Comparison of ENCODE assay signal across 8 cellular contexts in the genomic region with DNA sequence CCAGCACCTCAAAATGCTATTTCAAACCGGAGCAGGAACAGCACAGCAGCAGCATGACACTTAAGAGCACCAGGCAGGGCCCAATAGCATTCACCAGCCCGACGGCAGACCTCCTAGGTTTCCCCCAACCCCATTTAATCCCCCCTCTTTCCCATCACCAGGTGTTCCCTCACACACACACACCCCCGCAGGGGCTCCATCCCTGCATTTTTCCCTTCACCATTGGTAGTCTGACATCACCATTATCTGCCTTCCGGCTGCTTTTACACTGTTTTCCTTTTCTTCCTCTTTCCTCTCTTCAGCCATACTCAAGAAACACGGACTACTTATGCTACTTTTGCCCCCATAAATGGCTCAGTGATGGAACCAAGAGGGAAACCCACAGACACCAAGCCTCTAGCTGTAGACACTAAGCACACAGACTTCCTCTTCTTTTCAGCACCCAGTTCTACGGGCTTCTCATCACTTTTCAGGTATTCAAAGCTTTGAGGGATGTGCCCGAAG.
DNase-seq lines count a peak whose midpoint lies in the region; ATAC-seq and TF ChIP-seq lines count a peak whose summit lies in the region.

No MANE protein-coding gene starts in this region.

- H3K27me3 Mint-ChIP-seq in H9 (ENCODE audit: low read depth), result peaks cover 43% of the 10 kb centered on the region

- no peak for TF ChIP-seq CTCF in H9 (conservative IDR thresholded peaks at IDR 0.05)
- TF ChIP-seq CTCF in fibroblast of villous mesenchyme (IDR thresholded peaks at IDR 0.05; ENCODE audit: insufficient read depth, low read depth, low read length), result no peak

- WGBS in H9 (ENCODE audit: extremely low coverage, insufficient read length, low lambda C conversion rate), result no CpG with 5 or more reads among the region's 8 CpGs

- no peaks in the 10 kb centered on the region for H3K9me3 Mint-ChIP-seq in H9

- no peaks in the 10 kb centered on the region for H3K9me3 ChIP-seq in H9 (ENCODE audit: control insufficient read depth, low read depth, low read length)
- no peaks in the 10 kb centered on the region for H3K9me3 ChIP-seq in SK-N-MC (ENCODE audit: low read depth, low read length)

- peaks cover 24% of the 10 kb centered on the region for H3K23me2 ChIP-seq in H9 (ENCODE audit: insufficient read length, low read depth, low read length, poor library complexity, severe bottlenecking)

- peak overlapping the region; percentile 86 for H3K4me3 ChIP-seq in SK-N-MC
- H3K4me3 ChIP-seq in fibroblast of villous mesenchyme (ENCODE audit: low read depth, low read length), result peak overlapping the region; percentile 77
- H3K4me3 ChIP-seq in rectal smooth muscle tissue (ENCODE audit: low read length), result peak overlapping the region; percentile 84

- H2BK120ac ChIP-seq in H9 (ENCODE audit: low read depth, low read length, poor library complexity, severe bottlenecking), result no peak overlapping the region

- H3K27ac ChIP-seq in H9 (ENCODE audit: insufficient read length, low read depth, low read length), result no peak overlapping the region
- no peak overlapping the region for H3K27ac ChIP-seq in SK-N-MC
- no peak overlapping the region for H3K27ac ChIP-seq in rectal smooth muscle tissue (ENCODE audit: low read depth, low read length)

- H3K36me3 ChIP-seq in SK-N-MC (ENCODE audit: insufficient read depth, low read length), result no peaks in the 10 kb centered on the region
- no peaks in the 10 kb centered on the region for H3K36me3 ChIP-seq in rectal smooth muscle tissue (ENCODE audit: control insufficient read depth, insufficient read depth, low read length)

- H3K27me3 ChIP-seq in H9 (ENCODE audit: insufficient read depth, low read length), result peaks cover 2% of the 10 kb centered on the region; the same call in 1 of the 2 replicates
- H3K27me3 ChIP-seq in rectal smooth muscle tissue (ENCODE audit: control insufficient read depth, insufficient read depth, low read length), result no peaks in the 10 kb centered on the region

- H3K36me3 Mint-ChIP-seq in H9 (ENCODE audit: insufficient read depth in 1 of 3, low read depth in 3 of 3), result peaks cover 0 to 3% (median 0%) of the 10 kb centered on the region in 3 experiments; a peak in 2 of 7 replicates

- no peak overlapping the region for H2AFZ ChIP-seq in H9 (ENCODE audit: low read length)

- no peak overlapping the region for H3T11ph ChIP-seq in H9 (ENCODE audit: low read length)

- peak overlapping the region; percentile 99 for H3K4me2 ChIP-seq in H9 (ENCODE audit: insufficient read depth, insufficient read length, low read length)

- no peak overlapping the region for H3K4ac ChIP-seq in H9 (ENCODE audit: low read depth, low read length)

- H2BK20ac ChIP-seq in H9 (ENCODE audit: low read depth, low read length, poor library complexity, severe bottlenecking), result no peak overlapping the region

- H3K79me2 ChIP-seq in H9 (ENCODE audit: insufficient read depth, low read length), result peaks cover 3% of the 10 kb centered on the region; the same call in 1 of the 2 replicates

- peaks cover 51 to 57% of the 10 kb centered on the region in 2 experiments for H3K4me1 Mint-ChIP-seq in H9

- H4K5ac ChIP-seq in H9 (ENCODE audit: insufficient read length, low read depth, low read length), result no peak overlapping the region

- H3K9ac ChIP-seq in H9 (ENCODE audit: extremely low read depth, insufficient read length, low read length) (no peak overlapping the region), SK-N-MC (ENCODE audit: insufficient read length) (no peak overlapping the region), rectal smooth muscle tissue (ENCODE audit: low read length) (no peak overlapping the region)

- H3K14ac ChIP-seq in H9 (ENCODE audit: insufficient read depth, low read length), result no peak overlapping the region

- peak overlapping the region; percentile 85 to 97 for H3K4me3 Mint-ChIP-seq in H9

- H3K23ac ChIP-seq in H9 (ENCODE audit: insufficient read length, low read depth, low read length), result no peak overlapping the region

- H2BK15ac ChIP-seq in H9 (ENCODE audit: low read depth, low read length), result no peak overlapping the region

- no peak overlapping the region for H2AK5ac ChIP-seq in H9 (ENCODE audit: insufficient read length, low read length)

- H2BK12ac ChIP-seq in H9 (ENCODE audit: insufficient read length, low read depth, low read length), result no peak overlapping the region

- no peaks in the 10 kb centered on the region for H3K79me1 ChIP-seq in H9 (ENCODE audit: insufficient read depth, low read depth, low read length, poor library complexity, severe bottlenecking)

- H3K27ac Mint-ChIP-seq in H9, result peak overlapping the region; percentile 31 to 92 (median 84); a peak in 6 of 7 replicates

- H4K8ac ChIP-seq in H9 (replicated peaks; ENCODE audit: insufficient read length, low read depth, low read length), result no peak overlapping the region

- peak; percentile 66 for DNase-seq in H9
- no peak for DNase-seq in SK-N-MC (ENCODE audit: low read depth, low spot score)
- peak; percentile 22 for DNase-seq in fibroblast of villous mesenchyme (ENCODE audit: low read depth)
- DNase-seq in T-helper 9 cell, result no peak
- no peak for DNase-seq in SHP77 (lab: John Stamatoyannopoulos, UW)

- no peak overlapping the region for H3K56ac ChIP-seq in H9 (ENCODE audit: insufficient read length, low read depth, low read length)

- H3K4me1 ChIP-seq in H9 (ENCODE audit: insufficient read depth, low read length), result peaks cover 21% of the 10 kb centered on the region
- H3K4me1 ChIP-seq in rectal smooth muscle tissue (ENCODE audit: control insufficient read depth, insufficient read depth, low read length), result peaks cover 2% of the 10 kb centered on the region

- H2BK5ac ChIP-seq in H9 (ENCODE audit: insufficient read length, low read length), result no peak overlapping the region

- no peak for ATAC-seq in GM21723 (IDR thresholded peaks at IDR 0.05; ENCODE audit: unreplicated experiment)
- no peak for ATAC-seq in GM21367 (IDR thresholded peaks at IDR 0.05; ENCODE audit: unreplicated experiment)

- H4K20me1 ChIP-seq in H9 (ENCODE audit: control insufficient read depth, insufficient read depth, insufficient read length), result no peaks in the 10 kb centered on the region

- no peak overlapping the region for H3K18ac ChIP-seq in H9 (ENCODE audit: insufficient read length, low read depth, low read length)

- no peak overlapping the region for H4K91ac ChIP-seq in H9 (ENCODE audit: insufficient read length, low read depth, low read length)

Comparison
In these comparisons a context has a peak if more than half of its experiments do, and no peak if none do; other contexts are left out.
1. DNase-seq: peak in H9 (single experiment) and fibroblast of villous mesenchyme (single experiment); none in SK-N-MC (single experiment), T-helper 9 cell (single experiment) and SHP77 (0 of 2).
2. Peak in every context shown above with its lines, with median percentiles within 50 percentile points of each other: H3K4me3 ChIP-seq.